Comparison of ENCODE assay signal across 29 cellular contexts in genomic region chrX:75337525-75337924, GRCh38.
"Had no signal": no experiment of that assay in that cellular context is flagged by ENCODE, and none has a peak within 500 bp of the region (broad histone marks: within the 10 kb centered on the region; RNA-seq: fewer than 3 reads in every experiment).

No MANE protein-coding gene starts in this region.

- H3K9me3 ChIP-seq: adrenal gland, SJSA1, SK-N-SH had no signal

- ATAC-seq: activated CD4-positive, alpha-beta T cell treated with anti-CD3 and anti-CD28 coated beads for 36 hours; activated CD4-positive, CD25-positive, alpha-beta regulatory T cell treated with anti-CD3 and anti-CD28 coated beads, Interleukin-2, amount 50 U/mL, for 24 hours; activated CD8-positive, alpha-beta T cell treated with anti-CD3 and anti-CD28 coated beads, Interleukin-2, amount 10 ng/mL, durations not matched to agents 7 days and 5 days; activated naive CD4-positive, alpha-beta T cell treated with anti-CD3 and anti-CD28 coated beads, Interleukin-2, amount 50 U/mL, for 72 hours; Panc1; WTC11 had no signal

- DNase-seq: activated CD4-positive, alpha-beta T cell treated with anti-CD3 and anti-CD28 coated beads for 36 hours; activated CD4-positive, alpha-beta T cell treated with anti-CD3 and anti-CD28 coated beads, Interleukin-2, amount 10 ng/mL, durations not matched to agents 7 days and 5 days; activated CD4-positive, alpha-beta T cell treated with anti-CD3 and anti-CD28 coated beads, Interleukin-2, amount 50 U/mL, for 48 hours; activated CD8-positive, alpha-beta T cell treated with anti-CD3 and anti-CD28 coated beads, Interleukin-2, amount 10 ng/mL, durations not matched to agents 7 days and 5 days; activated gamma-delta T cell treated with Interleukin-2 at 50 U/mL for 16 hours; activated naive CD4-positive, alpha-beta T cell treated with anti-CD3 and anti-CD28 coated beads for 36 hours; activated T-cell treated with anti-CD3 and anti-CD28 coated beads, Interleukin-2, amount 50 U/mL, for 24 hours; adrenal gland; NCI-H1092 treated with DMSO at 0.1 percent for 48 hours; NCI-H1417; NCI-H146; NCI-H187; NCI-H2029 treated with DMSO at 0.1 percent for 48 hours; NCI-H2107; NCI-H226; NCI-H446 treated with DMSO at 0.1 percent for 48 hours; NCI-H524 treated with DMSO at 0.1 percent for 48 hours; SHP77 treated with DMSO at 0.1 percent for 48 hours; SK-N-SH had no signal

- H3K4me1 Mint-ChIP-seq: activated CD4-positive, alpha-beta T cell treated with anti-CD3 and anti-CD28 coated beads for 36 hours; activated CD4-positive, alpha-beta T cell treated with anti-CD3 and anti-CD28 coated beads, Interleukin-2, amount 10 ng/mL, durations not matched to agents 7 days and 5 days; brain; central memory CD8-positive, alpha-beta T cell; WTC11 had no signal

- H3K4me3 ChIP-seq: adrenal gland, SJSA1 had no signal

- H3K4me2 ChIP-seq: KMS-11, SK-N-SH had no signal

- H3K27me3 Mint-ChIP-seq: activated CD4-positive, alpha-beta T cell treated with anti-CD3 and anti-CD28 coated beads for 36 hours; activated CD4-positive, alpha-beta T cell treated with anti-CD3 and anti-CD28 coated beads, Interleukin-2, amount 10 ng/mL, durations not matched to agents 7 days and 5 days; activated T-cell treated with anti-CD3 and anti-CD28 coated beads, Interleukin-2, amount 50 U/mL, for 24 hours; brain; central memory CD8-positive, alpha-beta T cell had no signal

- H3K9me3 Mint-ChIP-seq: activated CD4-positive, alpha-beta T cell treated with anti-CD3 and anti-CD28 coated beads, Interleukin-2, amount 10 ng/mL, durations not matched to agents 7 days and 5 days; activated T-cell treated with anti-CD3 and anti-CD28 coated beads, Interleukin-2, amount 50 U/mL, for 24 hours; central memory CD8-positive, alpha-beta T cell had no signal

- H3K27ac Mint-ChIP-seq: activated CD4-positive, alpha-beta T cell treated with anti-CD3 and anti-CD28 coated beads for 36 hours; activated CD4-positive, alpha-beta T cell treated with anti-CD3 and anti-CD28 coated beads, Interleukin-2, amount 10 ng/mL, durations not matched to agents 7 days and 5 days; activated CD8-positive, alpha-beta T cell treated with anti-CD3 and anti-CD28 coated beads, Interleukin-2, amount 10 ng/mL, durations not matched to agents 7 days and 5 days; activated naive CD4-positive, alpha-beta T cell treated with anti-CD3 and anti-CD28 coated beads for 36 hours; activated naive CD4-positive, alpha-beta T cell treated with anti-CD3 and anti-CD28 coated beads, Interleukin-2, amount 50 U/mL, for 72 hours; activated T-cell treated with anti-CD3 and anti-CD28 coated beads, Interleukin-2, amount 50 U/mL, for 24 hours; brain; T-helper 1 cell treated with Interleukin-12 subunit alpha and Interleukin-12 subunit beta and Interleukin-4 antibody, amounts not matched to agents 30 μg/mL and 1 μg/mL, for 36 hours; T-helper 2 cell treated with Interferon-gamma antibody and Interleukin-4, amounts not matched to agents 5 μg/mL and 100 μg/mL, for 36 hours; WTC11 had no signal

- H3K27me3 ChIP-seq: adrenal gland, SJSA1 had no signal

- H3K27ac ChIP-seq: adrenal gland, KMS-11, SJSA1 had no signal

- H3K4me3 Mint-ChIP-seq: activated CD4-positive, alpha-beta T cell treated with anti-CD3 and anti-CD28 coated beads for 36 hours; activated CD4-positive, alpha-beta T cell treated with anti-CD3 and anti-CD28 coated beads, Interleukin-2, amount 10 ng/mL, durations not matched to agents 7 days and 5 days; activated CD8-positive, alpha-beta T cell treated with anti-CD3 and anti-CD28 coated beads, Interleukin-2, amount 10 ng/mL, durations not matched to agents 7 days and 5 days; activated naive CD4-positive, alpha-beta T cell treated with anti-CD3 and anti-CD28 coated beads for 36 hours; activated T-cell treated with anti-CD3 and anti-CD28 coated beads, Interleukin-2, amount 50 U/mL, for 24 hours; brain; central memory CD8-positive, alpha-beta T cell; T-helper 1 cell treated with Interleukin-12 subunit alpha and Interleukin-12 subunit beta and Interleukin-4 antibody, amounts not matched to agents 30 μg/mL and 1 μg/mL, for 36 hours; T-helper 2 cell treated with Interferon-gamma antibody and Interleukin-4, amounts not matched to agents 5 μg/mL and 100 μg/mL, for 36 hours; WTC11 had no signal

- H3K36me3 ChIP-seq: adrenal gland, SJSA1 had no signal

- H3K4me1 ChIP-seq: adrenal gland, SJSA1 had no signal
